In the genomic region with DNA sequence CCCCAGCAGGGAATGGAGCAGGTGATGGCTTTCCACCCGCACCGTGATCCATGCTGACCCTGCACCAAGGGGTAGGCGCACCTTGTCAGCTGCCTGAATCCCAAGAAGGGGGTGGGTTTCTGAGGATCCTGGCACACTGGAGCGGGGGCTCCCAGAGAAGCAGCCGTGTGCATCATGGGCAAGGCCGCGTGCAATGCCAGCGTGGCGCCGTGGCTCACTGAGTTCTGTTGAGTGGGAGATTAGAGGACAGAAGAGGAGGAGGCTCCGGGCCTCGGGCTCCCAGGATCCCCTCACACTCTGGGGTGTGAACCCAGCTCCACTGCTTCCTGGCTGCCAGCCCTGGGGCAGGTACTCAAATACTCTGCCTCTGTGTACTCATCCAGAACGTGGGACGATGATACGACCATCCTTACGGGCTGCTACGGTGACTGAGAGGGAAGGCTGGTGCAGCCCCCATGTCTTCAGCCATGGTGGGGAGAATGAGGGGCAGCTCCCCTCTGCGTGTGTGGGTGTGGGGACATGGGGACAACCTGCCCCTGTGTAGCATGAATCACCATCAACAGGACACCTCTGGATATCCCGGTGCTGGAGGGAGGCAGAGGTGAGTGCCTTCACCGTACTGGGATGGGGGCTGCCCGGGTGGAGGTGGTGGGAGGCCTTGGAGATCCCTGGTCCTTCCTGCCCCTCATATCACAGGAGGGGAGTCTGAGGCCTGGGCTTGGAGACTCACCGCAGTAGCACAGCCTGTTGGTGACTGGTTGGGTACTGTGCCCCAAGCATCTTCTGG, we compare ENCODE assay signal across 21 cellular contexts. TPM values are rescaled to one million over a fixed set of nuclear protein-coding genes. Genes with fewer than 3 reads are reported as not detected.
"Had no signal": no experiment of that assay in that cellular context is flagged by ENCODE, and none has a peak within 500 bp of the region (broad histone marks: within the 10 kb centered on the region; RNA-seq: fewer than 3 reads in every experiment).

No MANE protein-coding gene starts in this region.

- H3K4me3 Mint-ChIP-seq: brain, immature natural killer cell had no signal

- FAIRE-seq: TTC549 had no signal

- H3K27me3 ChIP-seq: neural progenitor cell, thyroid gland had no signal

- H3K4me1 ChIP-seq: esophagus muscularis mucosa, left ventricle myocardium inferior had no signal

- H3K27ac ChIP-seq: esophagus muscularis mucosa, left ventricle myocardium inferior, neural progenitor cell, thyroid gland had no signal

- ATAC-seq: activated naive CD4-positive, alpha-beta T cell treated with anti-CD3 and anti-CD28 coated beads, Interleukin-2, amount 50 U/mL, for 72 hours had no signal

- H3K27ac Mint-ChIP-seq: activated naive CD4-positive, alpha-beta T cell treated with anti-CD3 and anti-CD28 coated beads, Interleukin-2, amount 50 U/mL, for 72 hours; brain; immature natural killer cell; neural progenitor cell; progenitor cell of endocrine pancreas had no signal

- H3K4me3 ChIP-seq: esophagus muscularis mucosa, left ventricle myocardium inferior, neural progenitor cell, thyroid gland had no signal

- DNase-seq: activated CD4-positive, alpha-beta T cell treated with anti-CD3 and anti-CD28 coated beads, Interleukin-2, amount 50 U/mL, for 1 hour; activated CD4-positive, CD25-positive, alpha-beta regulatory T cell; activated T-cell treated with anti-CD3 and anti-CD28 coated beads, Interleukin-2, amount 50 U/mL, for 1 hour; amygdala; cerebellar nuclear complex; glutamatergic neuron; immature natural killer cell; left ventricle myocardium inferior; mesendoderm; SIG-M5; stimulated activated CD4-positive, alpha-beta T cell treated with anti-CD3 and anti-CD28 coated beads, Interleukin-2, amount 100 ng/mL, for 48 hours; T-helper 2 cell; thyroid gland had no signal

- H3K9ac ChIP-seq: neural progenitor cell had no signal

- H3K4me1 Mint-ChIP-seq: immature natural killer cell had no signal

- H3K36me3 Mint-ChIP-seq: activated naive CD4-positive, alpha-beta T cell treated with anti-CD3 and anti-CD28 coated beads, Interleukin-2, amount 50 U/mL, for 72 hours; brain; immature natural killer cell; neural progenitor cell had no signal

- H3K9me3 ChIP-seq: esophagus muscularis mucosa, left ventricle myocardium inferior, thyroid gland had no signal

- H3K9me3 Mint-ChIP-seq: activated naive CD4-positive, alpha-beta T cell treated with anti-CD3 and anti-CD28 coated beads, Interleukin-2, amount 50 U/mL, for 72 hours; immature natural killer cell; neural progenitor cell had no signal

- H3K36me3 ChIP-seq: esophagus muscularis mucosa, left ventricle myocardium inferior, neural progenitor cell, thyroid gland had no signal

RNA-seq across cellular contexts. Expression of a gene that starts 52.6 kb away (rescaled TPM):
- total RNA-seq: activated CD8-positive, alpha-beta memory T cell treated with anti-CD3 and anti-CD28 coated beads for 36 hours; activated naive CD4-positive, alpha-beta T cell treated with anti-CD3 and anti-CD28 coated beads, Interleukin-2, amount 50 U/mL, for 72 hours; dermis microvascular lymphatic vessel endothelial cell had no signal
- polyA plus RNA-seq: immature natural killer cell had no signal
